Comparison of ENCODE assay signal across 12 cellular contexts in genomic region chr1:61287734-61288133, GRCh38.
DNase-seq lines count a peak whose midpoint lies in the region; ATAC-seq, FAIRE-seq and TF ChIP-seq lines count a peak whose summit lies in the region.
"Had no signal": no experiment of that assay in that cellular context is flagged by ENCODE, and none has a peak within 500 bp of the region (broad histone marks: within the 10 kb centered on the region; RNA-seq: fewer than 3 reads in every experiment).

No MANE protein-coding gene starts in this region.

- intact Hi-C loops in activated CD4-positive, alpha-beta memory T cell treated with anti-CD3 and anti-CD28 coated beads for 36 hours (cut with micrococcal nuclease), result no loop called here

- H3K27ac ChIP-seq in SK-N-SH (ENCODE audit: low read depth in 2 of 2, low read length in 1 of 2), result no peak overlapping the region
- peak overlapping the region; percentile 93 for H3K27ac ChIP-seq in brain microvascular endothelial cell
- H3K27ac ChIP-seq in keratinocyte (ENCODE audit: control insufficient read depth, insufficient read depth, low read length), result peak overlapping the region; percentile 87

- FAIRE-seq in keratinocyte (lab: Jason Lieb, UNC), result peak; percentile 86

- H3K36me3 ChIP-seq in SK-N-SH (replicated peaks in 1 of 2; ENCODE audit: control insufficient read depth in 1 of 2, insufficient read depth in 2 of 2, low read length in 1 of 2) (no peaks in the 10 kb centered on the region), brain microvascular endothelial cell (replicated peaks) (no peaks in the 10 kb centered on the region), keratinocyte (ENCODE audit: control insufficient read depth in 2 of 2, extremely low read depth in 1 of 2, insufficient read depth in 2 of 2, low read length in 2 of 2) (no peaks in the 10 kb centered on the region)

- POLR2A ChIA-PET in SK-N-SH (lab: Yijun Ruan, JAX), result no interaction called here
- POLR2A ChIA-PET in activated CD4-positive, alpha-beta memory T cell treated with anti-CD3 and anti-CD28 coated beads for 36 hours (lab: Charles Lee), result no interaction called here

- TF ChIP-seq CTCF in SK-N-SH (IDR thresholded peaks at IDR 0.05), result no peak
- no peak for TF ChIP-seq CTCF in brain microvascular endothelial cell (IDR thresholded peaks at IDR 0.05; ENCODE audit: low read depth, low read length, missing control alignments)
- TF ChIP-seq CTCF in keratinocyte (optimal IDR thresholded peaks at IDR 0.05 in 1 of 3, IDR thresholded peaks at IDR 0.05 in 1 of 3, conservative IDR thresholded peaks at IDR 0.05 in 1 of 3; ENCODE audit: extremely low read depth in 1 of 3, insufficient read depth in 2 of 3, low read length in 3 of 3), result no peak

- H3K27ac Mint-ChIP-seq in activated CD4-positive, alpha-beta memory T cell treated with anti-CD3 and anti-CD28 coated beads for 36 hours, result no peak overlapping the region
- H3K27ac Mint-ChIP-seq: activated CD4-positive, alpha-beta T cell treated with anti-CD3 and anti-CD28 coated beads, Interleukin-2, amount 10 ng/mL, durations not matched to agents 7 days and 5 days; immature natural killer cell had no signal

- H3K4me1 ChIP-seq in SK-N-SH (ENCODE audit: control insufficient read depth in 1 of 2, insufficient read depth in 2 of 2, low read depth in 1 of 2, low read length in 1 of 2) (peaks cover 3 to 4% of the 10 kb centered on the region in 2 experiments; a peak in 2 of 4 replicates), keratinocyte (ENCODE audit: control insufficient read depth, extremely low read depth, insufficient read depth, low read length) (peaks cover 39% of the 10 kb centered on the region)

- H3K9me3 ChIP-seq in SK-N-SH, result no peaks in the 10 kb centered on the region
- H3K9me3 ChIP-seq in keratinocyte (ENCODE audit: control insufficient read depth, low read depth, low read length), result no peaks in the 10 kb centered on the region

- H3F3A ChIP-seq in SK-N-SH (replicated peaks; ENCODE audit: insufficient read depth), result no peaks in the 10 kb centered on the region

- CTCF ChIA-PET in SK-N-SH (lab: Yijun Ruan, JAX), result no interaction called here
- CTCF ChIA-PET in activated CD4-positive, alpha-beta memory T cell treated with anti-CD3 and anti-CD28 coated beads for 36 hours (lab: Charles Lee), result no interaction called here

- in situ Hi-C loops in brain microvascular endothelial cell (cut with HindIII; ENCODE audit: low pct_ligation_motif_present, low sequenced_read_pairs), result no loop called here

- H3K4me2 ChIP-seq in SK-N-SH (no peak overlapping the region), keratinocyte (ENCODE audit: control insufficient read depth, extremely low read depth, insufficient read depth, low read depth, low read length) (peak overlapping the region; percentile 45)

- no peak for TF ChIP-seq RAD21 in SK-N-SH (IDR thresholded peaks at IDR 0.05; ENCODE audit: low read length)

- H3K9me1 ChIP-seq in keratinocyte (ENCODE audit: control insufficient read depth, extremely low read depth, insufficient read depth, low read length), result no peaks in the 10 kb centered on the region

- H2AFZ ChIP-seq in SK-N-SH (ENCODE audit: low read depth) (no peak overlapping the region), keratinocyte (ENCODE audit: control insufficient read depth, low read length) (no peak overlapping the region)

- 80% methylated on average over 2 of the region's 2 CpGs for WGBS in SK-N-SH (ENCODE audit: low lambda C conversion rate)

- no peaks in the 10 kb centered on the region for H3K9me2 ChIP-seq in SK-N-SH

- H3K4me3 ChIP-seq in SK-N-SH (ENCODE audit: low read depth in 2 of 2, low read length in 1 of 2) (no peak overlapping the region), brain microvascular endothelial cell (ENCODE audit: low read depth, low read length) (no peak overlapping the region), keratinocyte (ENCODE audit: control insufficient read depth in 2 of 3, extremely low read depth in 1 of 3, insufficient read depth in 2 of 3, low read depth in 1 of 3, low read length in 3 of 3) (no peak overlapping the region)

- H3K9me3 Mint-ChIP-seq in activated CD4-positive, alpha-beta memory T cell treated with anti-CD3 and anti-CD28 coated beads for 36 hours, result no peaks in the 10 kb centered on the region
- H3K9me3 Mint-ChIP-seq: activated CD4-positive, alpha-beta T cell treated with anti-CD3 and anti-CD28 coated beads, Interleukin-2, amount 10 ng/mL, durations not matched to agents 7 days and 5 days; immature natural killer cell had no signal

- H3K36me3 Mint-ChIP-seq in activated CD4-positive, alpha-beta memory T cell treated with anti-CD3 and anti-CD28 coated beads for 36 hours, result no peaks in the 10 kb centered on the region

- H3K27me3 Mint-ChIP-seq in activated CD4-positive, alpha-beta memory T cell treated with anti-CD3 and anti-CD28 coated beads for 36 hours, result no peaks in the 10 kb centered on the region

- ATAC-seq in SK-N-SH treated with all-trans-retinoic acid at 6 μM for 48 hours (no peak), HG02678 (IDR thresholded peaks at IDR 0.05; ENCODE audit: unreplicated experiment) (no peak)

- H3K27me3 ChIP-seq in SK-N-SH (ENCODE audit: insufficient read depth) (no peaks in the 10 kb centered on the region), brain microvascular endothelial cell (replicated peaks) (no peaks in the 10 kb centered on the region), keratinocyte (ENCODE audit: control insufficient read depth, extremely low read depth, insufficient read depth, low read length) (no peaks in the 10 kb centered on the region)

- dilution Hi-C loops in keratinocyte (cut with MboI; ENCODE audit: extremely low pct_ligation_motif_present, low sequenced_read_pairs), result no loop called here

- DNase-seq in SK-N-SH (no peak), brain microvascular endothelial cell (peak; percentile 89), keratinocyte (ENCODE audit: low read depth, low spot score) (no peak), T-helper 1 cell (no peak), H4 (ENCODE audit: low spot score) (no peak)
- DNase-seq in activated CD4-positive, alpha-beta memory T cell treated with anti-CD3 and anti-CD28 coated beads for 36 hours, result no peak
- DNase-seq: activated CD4-positive, alpha-beta T cell treated with anti-CD3 and anti-CD28 coated beads, Interleukin-2, amount 10 ng/mL, durations not matched to agents 7 days and 5 days; immature natural killer cell; NCI-H524 treated with DMSO at 0.1 percent for 48 hours; stimulated activated CD4-positive, alpha-beta T cell treated with anti-CD3 and anti-CD28 coated beads, Interleukin-4, amount 100 ng/mL, for 4 hours had no signal

- H3K4me1 Mint-ChIP-seq in activated CD4-positive, alpha-beta memory T cell treated with anti-CD3 and anti-CD28 coated beads for 36 hours (ENCODE audit: low read depth), result peaks cover 11% of the 10 kb centered on the region
- H3K4me1 Mint-ChIP-seq: activated CD4-positive, alpha-beta T cell treated with anti-CD3 and anti-CD28 coated beads, Interleukin-2, amount 10 ng/mL, durations not matched to agents 7 days and 5 days; immature natural killer cell had no signal

- H3K79me2 ChIP-seq in SK-N-SH (ENCODE audit: insufficient read depth) (no peaks in the 10 kb centered on the region), keratinocyte (ENCODE audit: control insufficient read depth, insufficient read depth, low read length) (no peaks in the 10 kb centered on the region)

- TF ChIP-seq EP300 in SK-N-SH (IDR thresholded peaks at IDR 0.05; ENCODE audit: borderline replicate concordance in 1 of 2, low read depth in 1 of 2, low read length in 1 of 2), result no peak

- H3K9ac ChIP-seq in SK-N-SH, result no peak overlapping the region
- H3K9ac ChIP-seq in keratinocyte (ENCODE audit: control insufficient read depth, extremely low read depth, insufficient read depth, low read length), result peak overlapping the region; percentile 72

- no peaks in the 10 kb centered on the region for H4K20me1 ChIP-seq in SK-N-SH (ENCODE audit: insufficient read depth)
- H4K20me1 ChIP-seq in keratinocyte (ENCODE audit: control insufficient read depth, extremely low read depth, insufficient read depth, low read length), result no peaks in the 10 kb centered on the region

- no peak overlapping the region for H3K4me3 Mint-ChIP-seq in activated CD4-positive, alpha-beta memory T cell treated with anti-CD3 and anti-CD28 coated beads for 36 hours
- H3K4me3 Mint-ChIP-seq: activated CD4-positive, alpha-beta T cell treated with anti-CD3 and anti-CD28 coated beads, Interleukin-2, amount 10 ng/mL, durations not matched to agents 7 days and 5 days; immature natural killer cell had no signal

TF ChIP-seq in SK-N-SH, 30 proteins besides CTCF, POLR2A, EP300 and RAD21:
- TF ChIP-seq TCF12 (IDR thresholded peaks at IDR 0.05), result peak; percentile 16; the same call in 1 of the 2 replicates
- no peak for TF ChIP-seq MEF2A (IDR thresholded peaks at IDR 0.05; ENCODE audit: borderline replicate concordance, low read depth)

TF ChIP-seq in SK-N-SH treated with all-trans-retinoic acid at 6 μM for 48 hours, 23 proteins besides CTCF, POLR2A, EP300 and RAD21:
- TF ChIP-seq SNAI2 (CRISPR knock-in tag; IDR thresholded peaks at IDR 0.05), result no peak
- TF ChIP-seq, protein P1, sequence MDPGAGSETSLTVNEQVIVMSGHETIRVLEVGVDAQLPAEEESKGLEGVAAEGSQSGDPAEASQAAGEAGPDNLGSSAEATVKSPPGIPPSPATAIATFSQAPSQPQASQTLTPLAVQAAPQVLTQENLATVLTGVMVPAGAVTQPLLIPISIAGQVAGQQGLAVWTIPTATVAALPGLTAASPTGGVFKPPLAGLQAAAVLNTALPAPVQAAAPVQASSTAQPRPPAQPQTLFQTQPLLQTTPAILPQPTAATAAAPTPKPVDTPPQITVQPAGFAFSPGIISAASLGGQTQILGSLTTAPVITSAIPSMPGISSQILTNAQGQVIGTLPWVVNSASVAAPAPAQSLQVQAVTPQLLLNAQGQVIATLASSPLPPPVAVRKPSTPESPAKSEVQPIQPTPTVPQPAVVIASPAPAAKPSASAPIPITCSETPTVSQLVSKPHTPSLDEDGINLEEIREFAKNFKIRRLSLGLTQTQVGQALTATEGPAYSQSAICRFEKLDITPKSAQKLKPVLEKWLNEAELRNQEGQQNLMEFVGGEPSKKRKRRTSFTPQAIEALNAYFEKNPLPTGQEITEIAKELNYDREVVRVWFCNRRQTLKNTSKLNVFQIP (CRISPR knock-in tag; IDR thresholded peaks at IDR 0.05; ENCODE audit: borderline replicate concordance, low read depth), result no peak
- TF ChIP-seq TOX (CRISPR knock-in tag; IDR thresholded peaks at IDR 0.05; ENCODE audit: borderline replicate concordance), result no peak

Comparison
In these comparisons a context has a peak if more than half of its experiments do, and no peak if none do; other contexts are left out.
1. H3K27ac ChIP-seq: peak in brain microvascular endothelial cell (single experiment) and keratinocyte (single experiment); none in SK-N-SH (0 of 2).